8 cellular contexts compared by ENCODE assay signal in genomic region chr21:32414579-32415358, GRCh38. TPM values are rescaled to one million over a fixed set of nuclear protein-coding genes. Genes with fewer than 3 reads are reported as not detected.
DNase-seq lines count a peak whose midpoint lies in the region; ATAC-seq and TF ChIP-seq lines count a peak whose summit lies in the region.

No MANE protein-coding gene starts in this region.

- H3K27me3 ChIP-seq in hepatocyte (peaks cover 53% of the 10 kb centered on the region), thoracic aorta (replicated peaks; ENCODE audit: insufficient read depth) (no peaks in the 10 kb centered on the region)

- ATAC-seq in thoracic aorta (ENCODE audit: insufficient number of reproducible peaks, low FRiP score, low read depth): no peak
- ATAC-seq in HG02870 (IDR thresholded peaks at IDR 0.05; ENCODE audit: unreplicated experiment): no peak
- ATAC-seq in GM18867 (IDR thresholded peaks at IDR 0.05; ENCODE audit: unreplicated experiment): no peak

- peak; percentile 36 to 53 for DNase-seq in NCI-H526 (lab: John Stamatoyannopoulos, UW)
- DNase-seq in NCI-H526 treated with DMSO at 0.1 percent for 48 hours (lab: John Stamatoyannopoulos, UW): no peak
- DNase-seq in hepatocyte (ENCODE audit: low spot score): peak; percentile 21
- DNase-seq in thoracic aorta (ENCODE audit: low spot score): no peak
- no peak for DNase-seq in T-helper 1 cell

- no peaks in the 10 kb centered on the region for H3K79me2 ChIP-seq in hepatocyte

- peak; percentile 65 for TF ChIP-seq CTCF in VCaP (conservative IDR thresholded peaks at IDR 0.05)
- TF ChIP-seq CTCF in hepatocyte (IDR thresholded peaks at IDR 0.05; ENCODE audit: poor library complexity): peak; percentile 37
- peak; percentile 21 for TF ChIP-seq CTCF in thoracic aorta (IDR thresholded peaks at IDR 0.05)

- H3K4me1 ChIP-seq in hepatocyte (ENCODE audit: insufficient read depth): peaks cover 13% of the 10 kb centered on the region
- H3K4me1 ChIP-seq in thoracic aorta (ENCODE audit: control insufficient read depth in 1 of 2, low read depth in 2 of 2): peaks cover 29 to 58% of the 10 kb centered on the region in 2 donors

- H3K36me3 ChIP-seq in hepatocyte (replicated peaks; ENCODE audit: insufficient read depth, low read depth) (no peaks in the 10 kb centered on the region), thoracic aorta (no peaks in the 10 kb centered on the region)

- no peaks in the 10 kb centered on the region for H3K9me2 ChIP-seq in hepatocyte (replicated peaks; ENCODE audit: insufficient read depth)

- no peak overlapping the region for H3K4me2 ChIP-seq in hepatocyte

- H3K9me3 ChIP-seq in hepatocyte (ENCODE audit: low read depth): no peaks in the 10 kb centered on the region
- no peaks in the 10 kb centered on the region for H3K9me3 ChIP-seq in thoracic aorta

- H3K27ac ChIP-seq in VCaP (peak overlapping the region; percentile 94), hepatocyte (no peak overlapping the region), thoracic aorta (peak overlapping the region; percentile 99 to 100)

- WGBS in hepatocyte (ENCODE audit: low lambda C conversion rate, missing lambda C conversion rate): 77% methylated on average over 8 of the region's 8 CpGs

- H2AFZ ChIP-seq in hepatocyte: no peak overlapping the region

- H3K4me3 ChIP-seq in hepatocyte (no peak overlapping the region), thoracic aorta (peak overlapping the region; percentile 97)

- H4K20me1 ChIP-seq in hepatocyte (ENCODE audit: insufficient read depth, poor library complexity, severe bottlenecking): no peaks in the 10 kb centered on the region

RNA-seq across cellular contexts. Expression of gene EVA1C, which starts 2.3 kb away (rescaled TPM):
- 2.9 and 3.4 TPM in 2 replicates for total RNA-seq in hepatocyte
- polyA plus RNA-seq in hepatocyte: 2.2 and 4.4 TPM in 2 replicates
- total RNA-seq in thoracic aorta: 100 to 1,000 TPM in 1 of 2 donors, 10 to 100 TPM in 1; 81.2 to 115 TPM

RNA-seq across cellular contexts. Expression of gene URB1, which starts 22.0 kb away (rescaled TPM):
- 10.1 and 13.6 TPM in 2 replicates for total RNA-seq in hepatocyte
- polyA plus RNA-seq in hepatocyte: 2.9 and 3.4 TPM in 2 replicates
- 10 to 100 TPM; 35.1 to 64.8 TPM for total RNA-seq in thoracic aorta

Comparison
In these comparisons a context has a peak if more than half of its experiments do, and no peak if none do; other contexts are left out.
1. DNase-seq: peak in NCI-H526 (2 of 2) and hepatocyte (single experiment); none in NCI-H526 treated with DMSO at 0.1 percent for 48 hours (single experiment), thoracic aorta (single experiment) and T-helper 1 cell (0 of 5).
2. RNA of gene EVA1C, which starts 2.3 kb away (total RNA-seq): 81.2 to 115 TPM in thoracic aorta; 2.9 to 3.4 TPM in hepatocyte; every median in the first group is over 10 times any median in the second.
3. Peak in every context shown above with its lines, with median percentiles within 50 percentile points of each other: CTCF ChIP-seq.